32 cellular contexts compared by ENCODE assay signal in genomic region chr3:35616346-35616745, GRCh38. TPM values are rescaled to one million over a fixed set of nuclear protein-coding genes. Genes with fewer than 3 reads are reported as not detected.
"Had no signal": no experiment of that assay in that cellular context is flagged by ENCODE, and none has a peak within 500 bp of the region (broad histone marks: within the 10 kb centered on the region; RNA-seq: fewer than 3 reads in every experiment).

No MANE protein-coding gene starts in this region.

- DNase-seq: activated CD4-positive, alpha-beta T cell treated with anti-CD3 and anti-CD28 coated beads for 36 hours; activated CD4-positive, alpha-beta T cell treated with anti-CD3 and anti-CD28 coated beads, Interleukin-2, amount 50 U/mL, for 4 hours; activated CD4-positive, CD25-positive, alpha-beta regulatory T cell; activated effector memory CD4-positive, alpha-beta T cell treated with Interleukin-2 at 50 U/mL for 16 hours; activated naive CD4-positive, alpha-beta T cell treated with anti-CD3 and anti-CD28 coated beads for 36 hours; activated naive CD8-positive, alpha-beta T cell treated with anti-CD3 and anti-CD28 coated beads for 36 hours; activated T-cell treated with anti-CD3 and anti-CD28 coated beads for 4 hours; activated T-cell treated with anti-CD3 and anti-CD28 coated beads, Interleukin-2, amount 50 U/mL, for 72 hours; adrenal gland; aorta; cerebellar nuclear complex; dorsolateral prefrontal cortex; effector memory CD4-positive, alpha-beta T cell; erythroblast; gastrocnemius medialis; glutamatergic neuron; left colon; naive thymus-derived CD8-positive, alpha-beta T cell; nucleus accumbens; pancreas; stimulated activated CD4-positive, alpha-beta T cell treated with anti-CD3 and anti-CD28 coated beads, Interleukin-15, amount 100 ng/mL, for 24 hours; stimulated activated CD4-positive, alpha-beta T cell treated with anti-CD3 and anti-CD28 coated beads, Interleukin-2, amount 100 ng/mL, for 24 hours; stimulated activated naive B cell treated with anti-CD40 and anti-IgM and Interleukin-4, amounts not matched to agents 10 μg/mL and 1 μg/mL and 100 μg/mL, for 72 hours; T-cell; tibial artery had no signal

- H3K4me3 ChIP-seq: adrenal gland, cardiac muscle cell, coronary artery, dorsolateral prefrontal cortex, gastrocnemius medialis, pancreas, prostate gland, suprapubic skin, tibial artery had no signal

- ATAC-seq: activated CD4-positive, alpha-beta T cell treated with anti-CD3 and anti-CD28 coated beads for 36 hours; activated T-cell treated with anti-CD3 and anti-CD28 coated beads, Interleukin-2, amount 50 U/mL, for 72 hours; gastrocnemius medialis; left colon; naive thymus-derived CD8-positive, alpha-beta T cell; pancreas; stimulated activated naive B cell treated with anti-CD40 and anti-IgM and Interleukin-4, amounts not matched to agents 10 μg/mL and 1 μg/mL and 100 μg/mL, for 72 hours; T-cell had no signal

- FAIRE-seq: keratinocyte had no signal

- H3K27ac ChIP-seq: adrenal gland, cardiac muscle cell, coronary artery, dorsolateral prefrontal cortex, gastrocnemius medialis, pancreas, prostate gland, suprapubic skin, tibial artery had no signal

- H3K36me3 ChIP-seq: adrenal gland, cardiac muscle cell, gastrocnemius medialis, pancreas, prostate gland, suprapubic skin, tibial artery had no signal

- H3K27me3 ChIP-seq: adrenal gland, cardiac muscle cell, dorsolateral prefrontal cortex, gastrocnemius medialis, pancreas, suprapubic skin, tibial artery had no signal

- H3K4me1 ChIP-seq: adrenal gland, gastrocnemius medialis, pancreas, prostate gland, suprapubic skin, tibial artery had no signal

- H3K9me3 ChIP-seq: adrenal gland, gastrocnemius medialis, pancreas, prostate gland, suprapubic skin, tibial artery had no signal

RNA-seq across cellular contexts. Expression of gene ARPP21, which starts 23.0 kb away (rescaled TPM):
- total RNA-seq: activated CD4-positive, alpha-beta T cell treated with anti-CD3 and anti-CD28 coated beads for 36 hours; activated naive CD4-positive, alpha-beta T cell treated with anti-CD3 and anti-CD28 coated beads for 36 hours; activated naive CD8-positive, alpha-beta T cell treated with anti-CD3 and anti-CD28 coated beads for 36 hours; activated T-cell treated with anti-CD3 and anti-CD28 coated beads, Interleukin-2, amount 50 U/mL, for 72 hours; adrenal gland; cardiac muscle cell; lower leg skin; naive thymus-derived CD8-positive, alpha-beta T cell; suprapubic skin; T-cell; T-helper 2 cell treated with Interferon-gamma antibody and Interleukin-4, amounts not matched to agents 100 ng/mL and 5 ng/mL, for 36 hours had no signal
- polyA plus RNA-seq: keratinocyte; naive thymus-derived CD8-positive, alpha-beta T cell had no signal
